Comparison of ENCODE assay signal across 33 cellular contexts in the genomic region with DNA sequence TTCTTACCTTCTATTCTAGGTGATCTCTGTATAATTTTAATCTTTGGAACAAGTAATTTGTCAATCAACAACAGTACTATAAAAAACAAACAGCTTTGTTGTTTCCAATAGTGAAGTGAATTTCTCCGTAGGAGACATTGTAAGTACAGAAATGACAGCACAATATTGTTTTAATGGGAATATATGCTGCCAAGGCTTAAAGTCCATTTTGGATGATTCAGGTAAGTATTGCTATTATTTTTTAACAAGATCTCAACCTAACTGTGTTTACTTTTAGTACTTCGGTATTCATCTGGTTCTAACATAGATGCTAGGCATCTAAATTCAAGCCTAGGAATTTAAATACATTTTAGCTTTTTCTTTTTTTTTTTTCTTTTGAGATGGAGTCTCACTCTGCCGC.
"Had no signal": no experiment of that assay in that cellular context is flagged by ENCODE, and none has a peak within 500 bp of the region (broad histone marks: within the 10 kb centered on the region; RNA-seq: fewer than 3 reads in every experiment).

No MANE protein-coding gene starts in this region.

- DNase-seq: activated effector memory CD4-positive, alpha-beta T cell treated with anti-CD3 and anti-CD28 coated beads, Interleukin-2, amount 50 U/mL, for 16 hours; activated effector memory CD4-positive, alpha-beta T cell treated with Interleukin-2 at 50 U/mL for 16 hours; activated gamma-delta T cell; activated gamma-delta T cell treated with Interleukin-2 at 50 U/mL for 16 hours; activated naive CD4-positive, alpha-beta T cell; activated naive CD4-positive, alpha-beta T cell treated with anti-CD3 and anti-CD28 coated beads for 36 hours; activated naive CD4-positive, alpha-beta T cell treated with anti-CD3 and anti-CD28 coated beads, Interleukin-2, amount 10 ng/mL, durations not matched to agents 7 days and 5 days; activated naive CD4-positive, alpha-beta T cell treated with anti-CD3 and anti-CD28 coated beads, Interleukin-2, amount 50 U/mL, for 16 hours; activated naive CD4-positive, alpha-beta T cell treated with Interleukin-2 at 50 U/mL for 16 hours; activated naive CD8-positive, alpha-beta T cell treated with anti-CD3 and anti-CD28 coated beads for 36 hours; activated naive CD8-positive, alpha-beta T cell treated with anti-CD3 and anti-CD28 coated beads, Interleukin-2, amount 10 ng/mL, durations not matched to agents 7 days and 5 days; activated naive CD8-positive, alpha-beta T cell treated with anti-CD3 and anti-CD28 coated beads, Interleukin-2, amount 50 U/mL, for 24 hours; activated T-cell treated with anti-CD3 and anti-CD28 coated beads, Interleukin-2, amount 50 U/mL, for 1 hour; activated T-cell treated with anti-CD3 and anti-CD28 coated beads, Interleukin-2, amount 50 U/mL, for 24 hours; activated T-cell treated with anti-CD3 and anti-CD28 coated beads, Interleukin-2, amount 50 U/mL, for 4 hours; activated T-cell treated with anti-CD3 and anti-CD28 coated beads, Interleukin-2, amount 50 U/mL, for 48 hours; activated T-cell treated with anti-CD3 and anti-CD28 coated beads, Interleukin-2, amount 50 U/mL, for 72 hours; adrenal gland; amniotic stem cell; amygdala; anterior cingulate cortex; aorta; body of pancreas; brain microvascular endothelial cell; caudate nucleus; central memory CD4-positive, alpha-beta T cell had no signal

- ATAC-seq: activated naive CD4-positive, alpha-beta T cell treated with anti-CD3 and anti-CD28 coated beads, Interleukin-2, amount 50 U/mL, for 72 hours; activated naive CD8-positive, alpha-beta T cell treated with anti-CD3 and anti-CD28 coated beads, Interleukin-2, amount 50 U/mL, for 24 hours; activated T-cell treated with anti-CD3 and anti-CD28 coated beads, Interleukin-2, amount 50 U/mL, for 4 hours; activated T-cell treated with anti-CD3 and anti-CD28 coated beads, Interleukin-2, amount 50 U/mL, for 72 hours; activated T-helper 17 cell treated with anti-CD3 and anti-CD28 coated beads, Interleukin-2, amount 50 U/mL, for 72 hours; body of pancreas had no signal

- FAIRE-seq: astrocyte, bronchial epithelial cell had no signal

- H3K36me3 ChIP-seq: adrenal gland, ascending aorta, brain microvascular endothelial cell, breast epithelium, cardiac muscle cell had no signal

- H3K9me3 ChIP-seq: adrenal gland, ascending aorta, body of pancreas, breast epithelium had no signal

- H3K27ac ChIP-seq: adrenal gland, ascending aorta, body of pancreas, brain microvascular endothelial cell, breast epithelium, cardiac muscle cell had no signal

- H3K4me1 ChIP-seq: adrenal gland, ascending aorta, breast epithelium had no signal

- H3K27me3 ChIP-seq: adrenal gland, ascending aorta, body of pancreas, brain microvascular endothelial cell, breast epithelium, cardiac muscle cell had no signal

- H3K4me3 ChIP-seq: adrenal gland, ascending aorta, body of pancreas, breast epithelium, cardiac muscle cell had no signal
